Comparison of ENCODE assay signal across 23 cellular contexts in the genomic region with DNA sequence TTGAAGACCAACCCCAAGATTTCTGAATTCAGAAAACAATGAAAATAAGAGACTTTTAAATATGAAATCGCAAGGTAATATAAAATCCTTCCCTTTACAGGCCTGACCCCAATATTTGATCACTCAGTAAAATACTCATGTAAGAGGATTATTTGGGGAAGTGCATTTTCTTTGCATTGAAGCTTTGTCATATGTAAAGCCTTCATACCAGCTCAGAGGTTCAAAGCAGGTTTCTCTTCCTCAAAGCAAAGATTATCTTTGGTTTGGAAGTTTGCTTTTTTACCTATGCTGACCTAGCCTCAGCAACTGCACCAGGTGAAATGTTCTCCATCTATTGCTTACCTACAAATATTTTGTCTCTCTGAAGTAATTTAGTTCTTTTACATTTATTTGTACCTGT.
A peak's percentile ranks its signal among the peaks of the same experiment; 100 is the strongest.
DNase-seq lines count a peak whose midpoint lies in the region; ATAC-seq lines count a peak whose summit lies in the region.
"Had no signal": no experiment of that assay in that cellular context is flagged by ENCODE, and none has a peak within 500 bp of the region (broad histone marks: within the 10 kb centered on the region; RNA-seq: fewer than 3 reads in every experiment).

No MANE protein-coding gene starts in this region.

- DNase-seq in CD1c-positive myeloid dendritic cell (ENCODE audit: extremely low spot score) (peak; percentile 42), MV-4-11 (lab: John Stamatoyannopoulos, UW) (peak; percentile 81), SIG-M5 (lab: John Stamatoyannopoulos, UW) (peak; percentile 21), SW 1271 (lab: John Stamatoyannopoulos, UW) (no peak), KG1 (lab: John Stamatoyannopoulos, UW) (no peak), mucosa of gallbladder (ENCODE audit: low spot score) (no peak)
- DNase-seq in stimulated activated naive CD8-positive, alpha-beta T cell treated with anti-CD3 and anti-CD28 coated beads, Interleukin-15, Interleukin-2, amounts not matched to agents 100 U/mL and 50 U/mL, for 24 hours: no peak
- DNase-seq: activated CD8-positive, alpha-beta memory T cell treated with anti-CD3 and anti-CD28 coated beads, Interleukin-2, amount 10 ng/mL, durations not matched to agents 7 days and 5 days; activated gamma-delta T cell treated with Interleukin-2 at 50 U/mL for 16 hours; activated naive CD8-positive, alpha-beta T cell treated with anti-CD3 and anti-CD28 coated beads, Interleukin-2, amount 50 U/mL, for 24 hours; activated T-cell treated with anti-CD3 and anti-CD28 coated beads, Interleukin-2, amount 50 U/mL, for 4 hours; effector CD8-positive, alpha-beta T cell; GDM1; hippocampal formation; mucosa of descending colon; NCI-H1436; NCI-H345; NCI-H69; stimulated activated CD4-positive, alpha-beta T cell treated with anti-CD3 and anti-CD28 coated beads, Interleukin-15, amount 100 ng/mL, for 24 hours; stimulated activated CD4-positive, alpha-beta T cell treated with anti-CD3 and anti-CD28 coated beads, Interleukin-4, amount 100 ng/mL, for 4 hours; substantia nigra; trophoblast cell had no signal

- ATAC-seq in HG02885 (IDR thresholded peaks at IDR 0.05; ENCODE audit: poor library complexity, unreplicated experiment): peak; percentile 42
- no peak for ATAC-seq in stimulated activated naive CD8-positive, alpha-beta T cell treated with anti-CD3 and anti-CD28 coated beads, Interleukin-15, Interleukin-2, amounts not matched to agents 100 U/mL and 50 U/mL, for 24 hours
- ATAC-seq: activated CD8-positive, alpha-beta memory T cell treated with anti-CD3 and anti-CD28 coated beads, Interleukin-2, amount 10 ng/mL, durations not matched to agents 7 days and 5 days; activated naive CD8-positive, alpha-beta T cell treated with anti-CD3 and anti-CD28 coated beads, Interleukin-2, amount 50 U/mL, for 24 hours; activated T-cell treated with anti-CD3 and anti-CD28 coated beads, Interleukin-2, amount 50 U/mL, for 4 hours; mucosa of descending colon had no signal

Comparison
In these comparisons a context has a peak if more than half of its experiments do, and no peak if none do; other contexts are left out.
1. DNase-seq: peak in CD1c-positive myeloid dendritic cell (single experiment), MV-4-11 (single experiment) and SIG-M5 (single experiment); none in stimulated activated naive CD8-positive, alpha-beta T cell treated with anti-CD3 and anti-CD28 coated beads, Interleukin-15, Interleukin-2, amounts not matched to agents 100 U/mL and 50 U/mL, for 24 hours (single experiment), SW 1271 (0 of 2), KG1 (single experiment) and mucosa of gallbladder (single experiment).